In genomic region chr15:22360696-22361095, GRCh38 we compare ENCODE assay signal across 8 cellular contexts.
A peak's percentile ranks its signal among the peaks of the same experiment; 100 is the strongest.
DNase-seq lines count a peak whose midpoint lies in the region; ATAC-seq and TF ChIP-seq lines count a peak whose summit lies in the region.
"Not testable (repeated sequence)": the region's sequence is repeated elsewhere in the genome, so short reads cannot be mapped to it uniquely, and the experiment has no call there.

No MANE protein-coding gene starts in this region.

- TF ChIP-seq CTCF in natural killer cell (IDR thresholded peaks at IDR 0.05); upper lobe of right lung (IDR thresholded peaks at IDR 0.05): not testable (repeated sequence)

- peak; percentile 47 to 76 (median 62) for ATAC-seq in T-cell (replicated peaks in 1 of 4)
- ATAC-seq in activated CD8-positive, alpha-beta T cell treated with anti-CD3 and anti-CD28 coated beads, Interleukin-2, amount 10 ng/mL, durations not matched to agents 7 days and 5 days: peak; percentile 52
- ATAC-seq in Right ventricle myocardium inferior: not testable (repeated sequence)
- peak; percentile 79 to 84 (median 80) for ATAC-seq in natural killer cell
- peak; percentile 72 for ATAC-seq in stimulated activated effector memory CD8-positive, alpha-beta T cell treated with anti-CD3 and anti-CD28 coated beads, Interleukin-12 subunit alpha, Interleukin-12 subunit beta, amount 100 ng/mL, for 72 hours
- peak; percentile 19 for ATAC-seq in upper lobe of right lung

- H3K27me3 ChIP-seq in CD8-positive, alpha-beta memory T cell (ENCODE audit: insufficient read depth, low read length, poor library complexity, severe bottlenecking); upper lobe of right lung: not testable (repeated sequence)

- H3K9me3 Mint-ChIP-seq in CD8-positive, alpha-beta memory T cell; T-cell; activated CD8-positive, alpha-beta T cell treated with anti-CD3 and anti-CD28 coated beads, Interleukin-2, amount 10 ng/mL, durations not matched to agents 7 days and 5 days (ENCODE audit: insufficient read depth); natural killer cell; stimulated activated effector memory CD8-positive, alpha-beta T cell treated with anti-CD3 and anti-CD28 coated beads, Interleukin-12 subunit alpha, Interleukin-12 subunit beta, amount 100 ng/mL, for 72 hours: not testable (repeated sequence)

- not testable (repeated sequence) for H3K4me3 Mint-ChIP-seq in CD8-positive, alpha-beta memory T cell; T-cell; activated CD8-positive, alpha-beta T cell treated with anti-CD3 and anti-CD28 coated beads, Interleukin-2, amount 10 ng/mL, durations not matched to agents 7 days and 5 days; natural killer cell; stimulated activated effector memory CD8-positive, alpha-beta T cell treated with anti-CD3 and anti-CD28 coated beads, Interleukin-12 subunit alpha, Interleukin-12 subunit beta, amount 100 ng/mL, for 72 hours

- H3K4me3 ChIP-seq in CD8-positive, alpha-beta memory T cell (ENCODE audit: low read length); upper lobe of right lung: not testable (repeated sequence)

- CTCF ChIA-PET in CD8-positive, alpha-beta memory T cell (lab: Charles Lee); T-cell (lab: Charles Lee); activated CD8-positive, alpha-beta T cell treated with anti-CD3 and anti-CD28 coated beads, Interleukin-2, amount 10 ng/mL, durations not matched to agents 7 days and 5 days (lab: Charles Lee): not testable (repeated sequence)

- H3K36me3 ChIP-seq in CD8-positive, alpha-beta memory T cell (ENCODE audit: insufficient read depth, low read length); upper lobe of right lung: not testable (repeated sequence)

- peak in 3 of 5 donors; percentile 2 to 33 (median 22) for DNase-seq in CD8-positive, alpha-beta memory T cell
- DNase-seq in T-cell (peak in 3 of 34 experiments; percentile 1 to 18 (median 3)), Right ventricle myocardium inferior (ENCODE audit: missing footprints) (peak; percentile 41), natural killer cell (peak; percentile 58)
- not testable (repeated sequence) for DNase-seq in activated CD8-positive, alpha-beta T cell treated with anti-CD3 and anti-CD28 coated beads, Interleukin-2, amount 10 ng/mL, durations not matched to agents 7 days and 5 days; stimulated activated effector memory CD8-positive, alpha-beta T cell treated with anti-CD3 and anti-CD28 coated beads, Interleukin-12 subunit alpha, Interleukin-12 subunit beta, amount 100 ng/mL, for 72 hours (ENCODE audit: low spot score in 2 of 2); upper lobe of right lung
- peak; percentile 1 for DNase-seq in central memory CD4-positive, alpha-beta T cell

- not testable (repeated sequence) for H3K4me1 ChIP-seq in CD8-positive, alpha-beta memory T cell (ENCODE audit: insufficient read depth, low read length); upper lobe of right lung

- H3K27me3 Mint-ChIP-seq in CD8-positive, alpha-beta memory T cell; T-cell; activated CD8-positive, alpha-beta T cell treated with anti-CD3 and anti-CD28 coated beads, Interleukin-2, amount 10 ng/mL, durations not matched to agents 7 days and 5 days (ENCODE audit: low read depth); natural killer cell (ENCODE audit: low read depth in 2 of 2): not testable (repeated sequence)

- H3K9me3 ChIP-seq in CD8-positive, alpha-beta memory T cell (ENCODE audit: low read length); upper lobe of right lung: not testable (repeated sequence)

- not testable (repeated sequence) for H3K36me3 Mint-ChIP-seq in CD8-positive, alpha-beta memory T cell; T-cell; activated CD8-positive, alpha-beta T cell treated with anti-CD3 and anti-CD28 coated beads, Interleukin-2, amount 10 ng/mL, durations not matched to agents 7 days and 5 days (ENCODE audit: low read depth); natural killer cell; stimulated activated effector memory CD8-positive, alpha-beta T cell treated with anti-CD3 and anti-CD28 coated beads, Interleukin-12 subunit alpha, Interleukin-12 subunit beta, amount 100 ng/mL, for 72 hours

- H3K27ac Mint-ChIP-seq in CD8-positive, alpha-beta memory T cell; T-cell; activated CD8-positive, alpha-beta T cell treated with anti-CD3 and anti-CD28 coated beads, Interleukin-2, amount 10 ng/mL, durations not matched to agents 7 days and 5 days; natural killer cell; stimulated activated effector memory CD8-positive, alpha-beta T cell treated with anti-CD3 and anti-CD28 coated beads, Interleukin-12 subunit alpha, Interleukin-12 subunit beta, amount 100 ng/mL, for 72 hours: not testable (repeated sequence)

- H3K4me1 Mint-ChIP-seq in CD8-positive, alpha-beta memory T cell; T-cell; activated CD8-positive, alpha-beta T cell treated with anti-CD3 and anti-CD28 coated beads, Interleukin-2, amount 10 ng/mL, durations not matched to agents 7 days and 5 days (ENCODE audit: low read depth); natural killer cell; stimulated activated effector memory CD8-positive, alpha-beta T cell treated with anti-CD3 and anti-CD28 coated beads, Interleukin-12 subunit alpha, Interleukin-12 subunit beta, amount 100 ng/mL, for 72 hours: not testable (repeated sequence)

- intact Hi-C loops in Right ventricle myocardium inferior (cut with DNase I); natural killer cell (cut with micrococcal nuclease); upper lobe of right lung (cut with DNase I): not testable (repeated sequence)

- not testable (repeated sequence) for H3K27ac ChIP-seq in CD8-positive, alpha-beta memory T cell (ENCODE audit: low read depth, low read length); upper lobe of right lung

- POLR2A ChIA-PET in CD8-positive, alpha-beta memory T cell (lab: Charles Lee); T-cell (lab: Charles Lee); activated CD8-positive, alpha-beta T cell treated with anti-CD3 and anti-CD28 coated beads, Interleukin-2, amount 10 ng/mL, durations not matched to agents 7 days and 5 days (lab: Charles Lee): not testable (repeated sequence)
